In genomic region chr7:109821156-109821555, GRCh38 we compare ENCODE assay signal across 20 cellular contexts.
DNase-seq lines count a peak whose midpoint lies in the region; FAIRE-seq and TF ChIP-seq lines count a peak whose summit lies in the region.
"Had no signal": no experiment of that assay in that cellular context is flagged by ENCODE, and none has a peak within 500 bp of the region (broad histone marks: within the 10 kb centered on the region; RNA-seq: fewer than 3 reads in every experiment).

No MANE protein-coding gene starts in this region.

- H3K79me2 ChIP-seq in osteoblast (ENCODE audit: insufficient read depth, low read length), result no peaks in the 10 kb centered on the region

- no peak overlapping the region for H3K9ac ChIP-seq in kidney (ENCODE audit: low read length in 2 of 2)
- H3K9ac ChIP-seq: GM23248 had no signal

- H3K4me2 ChIP-seq in osteoblast (ENCODE audit: insufficient read depth, low read length), result no peak overlapping the region
- H3K4me2 ChIP-seq: A549 had no signal

- no peaks in the 10 kb centered on the region for H3K27me3 ChIP-seq in osteoblast (ENCODE audit: insufficient read depth, low read length)

- FAIRE-seq in RCC 7860 (lab: Jason Lieb, UNC) (no peak), kidney (lab: Jason Lieb, UNC) (no peak)
- FAIRE-seq: A549, G401.6, GM12892, H1 had no signal

- H3K27ac ChIP-seq in osteoblast (ENCODE audit: low read depth, low read length) (no peak overlapping the region), kidney (ENCODE audit: low read depth in 2 of 2, low read length in 2 of 2) (no peak overlapping the region)
- H3K27ac ChIP-seq: A549, GM23248 had no signal

- H3K4me1 ChIP-seq in osteoblast (ENCODE audit: insufficient read depth, low read length) (no peaks in the 10 kb centered on the region), kidney (ENCODE audit: control insufficient read depth in 1 of 2, insufficient read depth in 1 of 2, low read depth in 1 of 2, low read length in 2 of 2) (no peaks in the 10 kb centered on the region)
- H3K4me1 ChIP-seq: A549 had no signal

- H3K9me3 ChIP-seq in osteoblast (ENCODE audit: low read depth, low read length) (no peaks in the 10 kb centered on the region), kidney (ENCODE audit: control insufficient read depth in 1 of 2, low read length in 2 of 2) (no peaks in the 10 kb centered on the region)
- H3K9me3 ChIP-seq: A549 had no signal

- no peak overlapping the region for H3K4me3 ChIP-seq in osteoblast (ENCODE audit: insufficient read depth, low read length)
- no peak overlapping the region for H3K4me3 ChIP-seq in kidney (ENCODE audit: low read length in 2 of 2)
- H3K4me3 ChIP-seq: A549, GM23248 had no signal

- H3K36me3 ChIP-seq in osteoblast (ENCODE audit: insufficient read depth, low read length) (no peaks in the 10 kb centered on the region), kidney (ENCODE audit: control insufficient read depth in 1 of 2, insufficient read depth in 2 of 2, low read length in 2 of 2) (no peaks in the 10 kb centered on the region)

- intact Hi-C loops in kidney (cut with DNase I), result no loop called here

- no peak overlapping the region for H2AFZ ChIP-seq in osteoblast (ENCODE audit: low read length)
- H2AFZ ChIP-seq: GM23248 had no signal

- H4K20me1 ChIP-seq in osteoblast (ENCODE audit: insufficient read depth, low read length), result no peaks in the 10 kb centered on the region

- DNase-seq in EH (ENCODE audit: low read depth) (peak; percentile 14), RCC 7860 (ENCODE audit: low spot score) (peak; percentile 2), glomerular visceral epithelial cell (ENCODE audit: extremely low spot score) (peak; percentile 27), osteoblast (ENCODE audit: insufficient read length, low spot score, missing footprints) (peak; percentile 60), NCI-H345 treated with DMSO at 0.1 percent for 48 hours (lab: John Stamatoyannopoulos, UW; ENCODE audit: unreplicated experiment) (no peak), NCI-H1436 treated with DMSO at 0.1 percent for 48 hours (lab: John Stamatoyannopoulos, UW) (no peak), kidney (no peak)
- DNase-seq: 8988T; C1 segment of cervical spinal cord; CD4-positive, alpha-beta memory T cell; COR-L47; DMS153; DND-41; GM23248; H7; HCEC 1CT had no signal

- TF ChIP-seq CTCF in osteoblast (IDR thresholded peaks at IDR 0.05; ENCODE audit: extremely low read depth, low read depth, low read length) (no peak), kidney (IDR thresholded peaks at IDR 0.05; ENCODE audit: borderline replicate concordance, extremely low read depth, insufficient read depth) (no peak)

Comparison
In these comparisons a context has a peak if more than half of its experiments do, and no peak if none do; other contexts are left out.
1. DNase-seq: peak in EH (single experiment), RCC 7860 (single experiment), glomerular visceral epithelial cell (single experiment) and osteoblast (single experiment); none in NCI-H345 treated with DMSO at 0.1 percent for 48 hours (single experiment), NCI-H1436 treated with DMSO at 0.1 percent for 48 hours (single experiment) and kidney (single experiment).